1 cellular context compared by ENCODE assay signal in the genomic region with DNA sequence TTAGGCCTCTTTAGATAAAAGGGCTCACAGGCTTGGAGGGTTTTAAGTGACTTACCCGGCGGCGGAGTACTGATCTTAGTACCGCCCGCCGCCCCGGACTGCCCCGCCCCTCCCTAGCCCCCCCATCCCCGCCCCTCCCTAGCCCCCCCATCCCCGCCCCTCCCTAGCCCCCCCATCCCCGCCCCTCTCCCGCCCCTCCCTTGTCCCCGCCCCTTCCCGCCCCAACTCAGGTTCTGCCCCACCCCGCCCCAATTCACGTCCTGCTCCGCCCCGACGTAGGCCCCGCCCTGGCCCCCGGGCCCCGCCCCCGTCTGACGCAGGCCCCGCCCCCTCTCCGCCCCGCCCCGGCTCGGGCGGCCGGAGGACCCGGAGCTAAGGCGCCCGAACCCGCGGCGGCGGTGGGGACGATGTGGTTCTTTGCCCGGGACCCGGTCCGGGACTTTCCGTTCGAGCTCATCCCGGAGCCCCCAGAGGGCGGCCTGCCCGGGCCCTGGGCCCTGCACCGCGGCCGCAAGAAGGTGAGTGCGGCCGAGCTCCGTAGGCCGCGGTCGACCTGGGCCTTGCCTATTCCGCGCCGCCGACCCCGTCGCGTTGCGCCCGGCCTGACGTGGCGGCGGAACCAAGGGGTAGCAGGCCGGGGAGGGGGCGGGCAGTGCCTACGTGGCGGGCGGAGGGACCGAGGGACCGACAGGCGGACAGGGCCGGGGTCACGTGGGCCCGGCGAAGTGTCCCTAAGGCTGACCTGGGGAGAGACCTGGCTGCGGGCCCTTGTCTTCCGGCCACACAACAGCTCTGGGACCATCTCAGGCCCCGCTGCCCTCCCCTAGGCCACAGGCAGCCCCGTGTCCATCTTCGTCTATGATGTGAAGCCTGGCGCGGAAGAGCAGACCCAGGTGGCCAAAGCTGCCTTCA.
TF ChIP-seq lines count a peak whose summit lies in the region.

TSS of gene SCYL1 (plus strand) at position 337 of the 912 bp plus-strand sequence. CDS start at position 408, 71 bp downstream.

TF ChIP-seq in WTC11, 78 proteins besides CTCF, POLR2A, EP300 and RAD21 (continued from another document):
- TF ChIP-seq PRDM15 (CRISPR knock-in tag; IDR thresholded peaks at IDR 0.05) (peak; percentile 94), GTF2I (CRISPR knock-in tag; conservative IDR thresholded peaks at IDR 0.05) (no peak), KAT7 (CRISPR knock-in tag; IDR thresholded peaks at IDR 0.05; ENCODE audit: borderline replicate concordance) (0 out of 2 replicates have a peak, but pooled peaks have one; percentile 78), GABPB1 (CRISPR knock-in tag; IDR thresholded peaks at IDR 0.05) (peak; percentile 41; the same call in 1 of the 2 replicates), USF2 (CRISPR knock-in tag; IDR thresholded peaks at IDR 0.05) (peak; percentile 95), RORB (CRISPR knock-in tag; IDR thresholded peaks at IDR 0.05) (no peak), ELF4 (CRISPR knock-in tag; IDR thresholded peaks at IDR 0.05; ENCODE audit: low read depth) (peak; percentile 71; the same call in 1 of the 2 replicates), RELA (CRISPR knock-in tag; IDR thresholded peaks at IDR 0.05; ENCODE audit: borderline replicate concordance) (no peak), TEAD4 (CRISPR knock-in tag; IDR thresholded peaks at IDR 0.05) (no peak), SMAD4 (CRISPR knock-in tag; IDR thresholded peaks at IDR 0.05) (no peak; the same call in 1 of the 2 replicates), FOXP1 (CRISPR knock-in tag; IDR thresholded peaks at IDR 0.05; ENCODE audit: borderline replicate concordance) (peak; percentile 77), IRF2 (CRISPR knock-in tag; IDR thresholded peaks at IDR 0.05; ENCODE audit: borderline replicate concordance, low read depth) (no peak), ZNF219 (CRISPR knock-in tag; IDR thresholded peaks at IDR 0.05; ENCODE audit: borderline replicate concordance) (no peak; the same call in 1 of the 2 replicates), HMGXB4 (CRISPR knock-in tag; IDR thresholded peaks at IDR 0.05) (peak; percentile 96), CREM (CRISPR knock-in tag; IDR thresholded peaks at IDR 0.05) (0 out of 2 replicates have a peak, but pooled peaks have one; percentile 60), ETV6 (CRISPR knock-in tag; IDR thresholded peaks at IDR 0.05) (0 out of 2 replicates have a peak, but pooled peaks have one; percentile 20), MYBL2 (CRISPR knock-in tag; IDR thresholded peaks at IDR 0.05) (0 out of 2 replicates have a peak, but pooled peaks have one; percentile 53)
- TF ChIP-seq, protein P1, sequence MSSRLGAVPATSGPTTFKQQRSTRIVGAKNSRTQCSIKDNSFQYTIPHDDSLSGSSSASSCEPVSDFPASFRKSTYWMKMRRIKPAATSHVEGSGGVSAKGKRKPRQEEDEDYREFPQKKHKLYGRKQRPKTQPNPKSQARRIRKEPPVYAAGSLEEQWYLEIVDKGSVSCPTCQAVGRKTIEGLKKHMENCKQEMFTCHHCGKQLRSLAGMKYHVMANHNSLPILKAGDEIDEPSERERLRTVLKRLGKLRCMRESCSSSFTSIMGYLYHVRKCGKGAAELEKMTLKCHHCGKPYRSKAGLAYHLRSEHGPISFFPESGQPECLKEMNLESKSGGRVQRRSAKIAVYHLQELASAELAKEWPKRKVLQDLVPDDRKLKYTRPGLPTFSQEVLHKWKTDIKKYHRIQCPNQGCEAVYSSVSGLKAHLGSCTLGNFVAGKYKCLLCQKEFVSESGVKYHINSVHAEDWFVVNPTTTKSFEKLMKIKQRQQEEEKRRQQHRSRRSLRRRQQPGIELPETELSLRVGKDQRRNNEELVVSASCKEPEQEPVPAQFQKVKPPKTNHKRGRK (CRISPR knock-in tag; IDR thresholded peaks at IDR 0.05; ENCODE audit: borderline replicate concordance): no peak
- TF ChIP-seq, protein P2, sequence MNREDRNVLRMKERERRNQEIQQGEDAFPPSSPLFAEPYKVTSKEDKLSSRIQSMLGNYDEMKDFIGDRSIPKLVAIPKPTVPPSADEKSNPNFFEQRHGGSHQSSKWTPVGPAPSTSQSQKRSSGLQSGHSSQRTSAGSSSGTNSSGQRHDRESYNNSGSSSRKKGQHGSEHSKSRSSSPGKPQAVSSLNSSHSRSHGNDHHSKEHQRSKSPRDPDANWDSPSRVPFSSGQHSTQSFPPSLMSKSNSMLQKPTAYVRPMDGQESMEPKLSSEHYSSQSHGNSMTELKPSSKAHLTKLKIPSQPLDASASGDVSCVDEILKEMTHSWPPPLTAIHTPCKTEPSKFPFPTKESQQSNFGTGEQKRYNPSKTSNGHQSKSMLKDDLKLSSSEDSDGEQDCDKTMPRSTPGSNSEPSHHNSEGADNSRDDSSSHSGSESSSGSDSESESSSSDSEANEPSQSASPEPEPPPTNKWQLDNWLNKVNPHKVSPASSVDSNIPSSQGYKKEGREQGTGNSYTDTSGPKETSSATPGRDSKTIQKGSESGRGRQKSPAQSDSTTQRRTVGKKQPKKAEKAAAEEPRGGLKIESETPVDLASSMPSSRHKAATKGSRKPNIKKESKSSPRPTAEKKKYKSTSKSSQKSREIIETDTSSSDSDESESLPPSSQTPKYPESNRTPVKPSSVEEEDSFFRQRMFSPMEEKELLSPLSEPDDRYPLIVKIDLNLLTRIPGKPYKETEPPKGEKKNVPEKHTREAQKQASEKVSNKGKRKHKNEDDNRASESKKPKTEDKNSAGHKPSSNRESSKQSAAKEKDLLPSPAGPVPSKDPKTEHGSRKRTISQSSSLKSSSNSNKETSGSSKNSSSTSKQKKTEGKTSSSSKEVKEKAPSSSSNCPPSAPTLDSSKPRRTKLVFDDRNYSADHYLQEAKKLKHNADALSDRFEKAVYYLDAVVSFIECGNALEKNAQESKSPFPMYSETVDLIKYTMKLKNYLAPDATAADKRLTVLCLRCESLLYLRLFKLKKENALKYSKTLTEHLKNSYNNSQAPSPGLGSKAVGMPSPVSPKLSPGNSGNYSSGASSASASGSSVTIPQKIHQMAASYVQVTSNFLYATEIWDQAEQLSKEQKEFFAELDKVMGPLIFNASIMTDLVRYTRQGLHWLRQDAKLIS (CRISPR knock-in tag; IDR thresholded peaks at IDR 0.05; ENCODE audit: borderline replicate concordance): no peak
- TF ChIP-seq, protein P3, sequence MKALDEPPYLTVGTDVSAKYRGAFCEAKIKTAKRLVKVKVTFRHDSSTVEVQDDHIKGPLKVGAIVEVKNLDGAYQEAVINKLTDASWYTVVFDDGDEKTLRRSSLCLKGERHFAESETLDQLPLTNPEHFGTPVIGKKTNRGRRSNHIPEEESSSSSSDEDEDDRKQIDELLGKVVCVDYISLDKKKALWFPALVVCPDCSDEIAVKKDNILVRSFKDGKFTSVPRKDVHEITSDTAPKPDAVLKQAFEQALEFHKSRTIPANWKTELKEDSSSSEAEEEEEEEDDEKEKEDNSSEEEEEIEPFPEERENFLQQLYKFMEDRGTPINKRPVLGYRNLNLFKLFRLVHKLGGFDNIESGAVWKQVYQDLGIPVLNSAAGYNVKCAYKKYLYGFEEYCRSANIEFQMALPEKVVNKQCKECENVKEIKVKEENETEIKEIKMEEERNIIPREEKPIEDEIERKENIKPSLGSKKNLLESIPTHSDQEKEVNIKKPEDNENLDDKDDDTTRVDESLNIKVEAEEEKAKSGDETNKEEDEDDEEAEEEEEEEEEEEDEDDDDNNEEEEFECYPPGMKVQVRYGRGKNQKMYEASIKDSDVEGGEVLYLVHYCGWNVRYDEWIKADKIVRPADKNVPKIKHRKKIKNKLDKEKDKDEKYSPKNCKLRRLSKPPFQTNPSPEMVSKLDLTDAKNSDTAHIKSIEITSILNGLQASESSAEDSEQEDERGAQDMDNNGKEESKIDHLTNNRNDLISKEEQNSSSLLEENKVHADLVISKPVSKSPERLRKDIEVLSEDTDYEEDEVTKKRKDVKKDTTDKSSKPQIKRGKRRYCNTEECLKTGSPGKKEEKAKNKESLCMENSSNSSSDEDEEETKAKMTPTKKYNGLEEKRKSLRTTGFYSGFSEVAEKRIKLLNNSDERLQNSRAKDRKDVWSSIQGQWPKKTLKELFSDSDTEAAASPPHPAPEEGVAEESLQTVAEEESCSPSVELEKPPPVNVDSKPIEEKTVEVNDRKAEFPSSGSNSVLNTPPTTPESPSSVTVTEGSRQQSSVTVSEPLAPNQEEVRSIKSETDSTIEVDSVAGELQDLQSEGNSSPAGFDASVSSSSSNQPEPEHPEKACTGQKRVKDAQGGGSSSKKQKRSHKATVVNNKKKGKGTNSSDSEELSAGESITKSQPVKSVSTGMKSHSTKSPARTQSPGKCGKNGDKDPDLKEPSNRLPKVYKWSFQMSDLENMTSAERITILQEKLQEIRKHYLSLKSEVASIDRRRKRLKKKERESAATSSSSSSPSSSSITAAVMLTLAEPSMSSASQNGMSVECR (CRISPR knock-in tag; IDR thresholded peaks at IDR 0.05; ENCODE audit: borderline replicate concordance): peak; percentile 63; the same call in 1 of the 2 replicates
